Comparison of ENCODE assay signal across 35 cellular contexts in genomic region chr18:73038336-73038735, GRCh38.
DNase-seq lines count a peak whose midpoint lies in the region; ATAC-seq and TF ChIP-seq lines count a peak whose summit lies in the region.
"Had no signal": no experiment of that assay in that cellular context is flagged by ENCODE, and none has a peak within 500 bp of the region (broad histone marks: within the 10 kb centered on the region; RNA-seq: fewer than 3 reads in every experiment).

No MANE protein-coding gene starts in this region.

- H3K9me3 Mint-ChIP-seq in stimulated activated naive B cell treated with anti-CD40 and anti-IgM and Interleukin-4, amounts not matched to agents 10 μg/mL and 1 μg/mL and 100 μg/mL, for 72 hours: peaks cover 0 to 2% of the 10 kb centered on the region in 2 donors
- H3K9me3 Mint-ChIP-seq: activated CD8-positive, alpha-beta T cell treated with anti-CD3 and anti-CD28 coated beads for 36 hours; brain had no signal

- peaks cover 12 to 30% of the 10 kb centered on the region in 2 donors for H3K4me1 Mint-ChIP-seq in stimulated activated naive B cell treated with anti-CD40 and anti-IgM and Interleukin-4, amounts not matched to agents 10 μg/mL and 1 μg/mL and 100 μg/mL, for 72 hours
- H3K4me1 Mint-ChIP-seq: CD14-positive monocyte, natural killer cell, T-helper 17 cell had no signal

- TF ChIP-seq POLR2A in lower leg skin (IDR thresholded peaks at IDR 0.05): no peak

- intact Hi-C loops in lower leg skin (cut with DNase I; ENCODE audit: low total_unique reads): no loop called here

- peak overlapping the region; percentile 45 to 61 for H3K4me3 Mint-ChIP-seq in stimulated activated naive B cell treated with anti-CD40 and anti-IgM and Interleukin-4, amounts not matched to agents 10 μg/mL and 1 μg/mL and 100 μg/mL, for 72 hours
- H3K4me3 Mint-ChIP-seq: activated CD8-positive, alpha-beta T cell treated with anti-CD3 and anti-CD28 coated beads for 36 hours; brain; CD14-positive monocyte; dendritic cell treated with granulocyte-macrophage colony-stimulating factor and Interleukin-4, amounts not matched to agents 40 ng/mL and 50 ng/mL, for 4 days; natural killer cell; T-helper 17 cell had no signal

- peak overlapping the region; percentile 25 for H3K27ac Mint-ChIP-seq in stimulated activated naive B cell treated with anti-CD40 and anti-IgM and Interleukin-4, amounts not matched to agents 10 μg/mL and 1 μg/mL and 100 μg/mL, for 72 hours
- H3K27ac Mint-ChIP-seq: activated CD8-positive, alpha-beta T cell treated with anti-CD3 and anti-CD28 coated beads for 36 hours; activated T-helper 2 cell treated with anti-CD3 and anti-CD28 coated beads, Interferon-gamma antibody, Interleukin-2, Interleukin-4, amounts not matched to agents 10 μg/mL and 5 μg/mL and 100 μg/mL, durations not matched to agents 14 hours and 24 hours and 36 hours; brain; CD14-positive monocyte; dendritic cell treated with granulocyte-macrophage colony-stimulating factor and Interleukin-4, amounts not matched to agents 40 ng/mL and 50 ng/mL, for 4 days; natural killer cell; T-helper 17 cell had no signal

- WGBS in lower leg skin, 2 donors: 83 to 87% methylated on average over 5 of the region's 5 CpGs

- no peaks in the 10 kb centered on the region for H3K27me3 Mint-ChIP-seq in stimulated activated naive B cell treated with anti-CD40 and anti-IgM and Interleukin-4, amounts not matched to agents 10 μg/mL and 1 μg/mL and 100 μg/mL, for 72 hours
- H3K27me3 Mint-ChIP-seq: activated CD8-positive, alpha-beta T cell treated with anti-CD3 and anti-CD28 coated beads for 36 hours; dendritic cell treated with granulocyte-macrophage colony-stimulating factor and Interleukin-4, amounts not matched to agents 40 ng/mL and 50 ng/mL, for 4 days; T-helper 17 cell had no signal

- TF ChIP-seq CTCF in lower leg skin (IDR thresholded peaks at IDR 0.05): no peak

- DNase-seq in stimulated activated naive B cell treated with anti-CD40 and anti-IgM and Interleukin-4, amounts not matched to agents 10 μg/mL and 1 μg/mL and 100 μg/mL, for 72 hours: no peak
- DNase-seq in germinal center (ENCODE audit: low spot score) (no peak), lower leg skin (ENCODE audit: low spot score in 2 of 2) (no peak), A172 (ENCODE audit: low spot score) (no peak)
- DNase-seq: activated CD8-positive, alpha-beta T cell treated with anti-CD3 and anti-CD28 coated beads for 36 hours; activated naive CD4-positive, alpha-beta T cell treated with anti-CD3 and anti-CD28 coated beads, Interleukin-2, amount 50 U/mL, for 16 hours; amniotic stem cell; Caco-2; DMS53; foreskin fibroblast; heart left ventricle; Karpas-422; kidney; natural killer cell; NCI-H2029 treated with DMSO at 0.1 percent for 48 hours; NCI-H524 treated with DMSO at 0.1 percent for 48 hours; occipital lobe; right lobe of liver; SHP77; spleen; stimulated activated CD4-positive, alpha-beta T cell treated with anti-CD3 and anti-CD28 coated beads, Interleukin-2, amount 100 ng/mL, for 24 hours; stimulated activated CD8-positive, alpha-beta memory T cell treated with anti-CD3 and anti-CD28 coated beads, Interleukin-4, amount 100 ng/mL, for 48 hours; T-helper 17 cell had no signal

- ATAC-seq in GM18868 (IDR thresholded peaks at IDR 0.05; ENCODE audit: unreplicated experiment) (peak; percentile 73), GM21526 (IDR thresholded peaks at IDR 0.05; ENCODE audit: low FRiP score, unreplicated experiment) (peak; percentile 48), HG03175 (IDR thresholded peaks at IDR 0.05; ENCODE audit: unreplicated experiment) (peak; percentile 57)
- ATAC-seq in stimulated activated naive B cell treated with anti-CD40 and anti-IgM and Interleukin-4, amounts not matched to agents 10 μg/mL and 1 μg/mL and 100 μg/mL, for 72 hours (replicated peaks): peak; percentile 62 to 68
- ATAC-seq: activated CD4-positive, CD25-positive, alpha-beta regulatory T cell treated with anti-CD3 and anti-CD28 coated beads, Interleukin-2, amount 50 U/mL, for 24 hours; activated CD8-positive, alpha-beta T cell treated with anti-CD3 and anti-CD28 coated beads for 36 hours; esophagus mucosa; heart left ventricle; natural killer cell; Panc1; right lobe of liver; T-helper 17 cell had no signal

- H3K36me3 Mint-ChIP-seq in stimulated activated naive B cell treated with anti-CD40 and anti-IgM and Interleukin-4, amounts not matched to agents 10 μg/mL and 1 μg/mL and 100 μg/mL, for 72 hours: no peaks in the 10 kb centered on the region
- H3K36me3 Mint-ChIP-seq: brain, CD14-positive monocyte had no signal

- H3K4me3 ChIP-seq in lower leg skin (ENCODE audit: low read depth, poor library complexity, severe bottlenecking): no peak overlapping the region
- H3K4me3 ChIP-seq: heart left ventricle, prostate gland, right lobe of liver, spleen, tibial nerve had no signal
